In genomic region chr2:46826898-46827245, GRCh38 we compare ENCODE assay signal across 13 cellular contexts.
"Had no signal": no experiment of that assay in that cellular context is flagged by ENCODE, and none has a peak within 500 bp of the region (broad histone marks: within the 10 kb centered on the region; RNA-seq: fewer than 3 reads in every experiment).

No MANE protein-coding gene starts in this region.

- DNase-seq: activated B cell treated with CpG ODN at 0.5 μM for 24 hours; activated CD4-positive, alpha-beta T cell treated with anti-CD3 and anti-CD28 coated beads, Interleukin-2, amount 10 ng/mL, durations not matched to agents 24 days and 14 days; activated CD8-positive, alpha-beta memory T cell treated with anti-CD3 and anti-CD28 coated beads for 24 hours; activated T-cell treated with anti-CD3 and anti-CD28 coated beads, Interleukin-2, amount 50 U/mL, for 1 hour; effector CD8-positive, alpha-beta T cell; foreskin melanocyte; SJCRH30; stimulated activated CD4-positive, alpha-beta T cell treated with anti-CD3 and anti-CD28 coated beads, Interleukin-15, amount 100 ng/mL, for 24 hours; stimulated activated CD4-positive, alpha-beta T cell treated with anti-CD3 and anti-CD28 coated beads, Interleukin-4, amount 100 ng/mL, for 1 hour; stimulated activated naive CD4-positive, alpha-beta T cell treated with Interleukin-2 at 50 U/mL for 16 hours; substantia nigra; SW 1271; trophoblast cell had no signal

- H3K4me3 ChIP-seq: SJCRH30 had no signal

- H3K4me1 ChIP-seq: SJCRH30 had no signal

- H3K27ac ChIP-seq: SJCRH30 had no signal
